Comparison of ENCODE assay signal across 17 cellular contexts in genomic region chr7:136183981-136184380, GRCh38.
DNase-seq lines count a peak whose midpoint lies in the region; TF ChIP-seq lines count a peak whose summit lies in the region.
"Had no signal": no experiment of that assay in that cellular context is flagged by ENCODE, and none has a peak within 500 bp of the region (broad histone marks: within the 10 kb centered on the region; RNA-seq: fewer than 3 reads in every experiment).

No MANE protein-coding gene starts in this region.

- H3K27me3 Mint-ChIP-seq in CD8-positive, alpha-beta memory T cell = peaks cover 0 to 1% of the 10 kb centered on the region in 2 donors
- H3K27me3 Mint-ChIP-seq: B cell had no signal

- no peaks in the 10 kb centered on the region for H3K9me3 ChIP-seq in left ventricle myocardium inferior (replicated peaks)
- no peaks in the 10 kb centered on the region for H3K9me3 ChIP-seq in adipocyte (ENCODE audit: control insufficient read depth, low read length)
- no peaks in the 10 kb centered on the region for H3K9me3 ChIP-seq in testis
- no peaks in the 10 kb centered on the region for H3K9me3 ChIP-seq in ascending aorta
- H3K9me3 ChIP-seq in CD8-positive, alpha-beta memory T cell (ENCODE audit: low read length) = no peaks in the 10 kb centered on the region

- TF ChIP-seq POLR2A in testis (IDR thresholded peaks at IDR 0.05) = no peak

- peak overlapping the region in 1 of 8 donors; percentile 2 for H3K27ac Mint-ChIP-seq in CD8-positive, alpha-beta memory T cell
- H3K27ac Mint-ChIP-seq: activated CD8-positive, alpha-beta T cell treated with anti-CD3 and anti-CD28 coated beads for 36 hours; B cell had no signal

- H3K27ac ChIP-seq in left ventricle myocardium inferior (replicated peaks) (no peak overlapping the region), testis (no peak overlapping the region), ascending aorta (no peak overlapping the region)
- no peak overlapping the region for H3K27ac ChIP-seq in CD8-positive, alpha-beta memory T cell (ENCODE audit: low read depth, low read length)
- H3K27ac ChIP-seq: PC-9 had no signal

- no peak overlapping the region for H3K9ac ChIP-seq in adipocyte (ENCODE audit: low read length)

- CTCF ChIA-PET in CD8-positive, alpha-beta memory T cell (lab: Charles Lee) = no interaction called here

- H3K36me3 ChIP-seq in left ventricle myocardium inferior = no peaks in the 10 kb centered on the region
- H3K36me3 ChIP-seq in adipocyte (ENCODE audit: control insufficient read depth, insufficient read depth, low read length, severe bottlenecking) = no peaks in the 10 kb centered on the region
- H3K36me3 ChIP-seq in testis (ENCODE audit: low read depth, missing control alignments) = no peaks in the 10 kb centered on the region
- H3K36me3 ChIP-seq in ascending aorta = no peaks in the 10 kb centered on the region
- no peaks in the 10 kb centered on the region for H3K36me3 ChIP-seq in CD8-positive, alpha-beta memory T cell (ENCODE audit: insufficient read depth, low read length)

- H3K4me3 Mint-ChIP-seq in CD8-positive, alpha-beta memory T cell = no peak overlapping the region
- H3K4me3 Mint-ChIP-seq: activated CD8-positive, alpha-beta T cell treated with anti-CD3 and anti-CD28 coated beads for 36 hours; B cell had no signal

- peaks cover 9 to 49% (median 19%) of the 10 kb centered on the region in 3 donors for H3K36me3 Mint-ChIP-seq in CD8-positive, alpha-beta memory T cell

- DNase-seq in left ventricle myocardium inferior = no peak
- no peak for DNase-seq in cardiac septum (ENCODE audit: low spot score)
- DNase-seq in adipocyte (ENCODE audit: low read depth) = peak; percentile 22
- DNase-seq in iPS DF 4.7 (ENCODE audit: extremely low read depth, low spot score) = peak; percentile 7
- no peak for DNase-seq in testis
- DNase-seq in ascending aorta (ENCODE audit: low spot score in 2 of 2) = no peak
- DNase-seq in CD8-positive, alpha-beta memory T cell = no peak
- no peak for DNase-seq in inferior parietal cortex (ENCODE audit: extremely low spot score)
- DNase-seq: activated CD8-positive, alpha-beta T cell treated with anti-CD3 and anti-CD28 coated beads for 36 hours; activated gamma-delta T cell treated with Interleukin-2 at 50 U/mL for 16 hours; GF-D8; KG1; left cardiac atrium; occipital lobe; PC-9; T-helper 9 cell had no signal

- peaks cover 0 to 9% (median 4%) of the 10 kb centered on the region in 3 donors for H3K4me1 Mint-ChIP-seq in CD8-positive, alpha-beta memory T cell
- H3K4me1 Mint-ChIP-seq: B cell had no signal

- H3K9me3 Mint-ChIP-seq in CD8-positive, alpha-beta memory T cell = no peaks in the 10 kb centered on the region
- H3K9me3 Mint-ChIP-seq: activated CD8-positive, alpha-beta T cell treated with anti-CD3 and anti-CD28 coated beads for 36 hours had no signal

- peaks cover 11% of the 10 kb centered on the region for H3K4me1 ChIP-seq in left ventricle myocardium inferior
- no peaks in the 10 kb centered on the region for H3K4me1 ChIP-seq in adipocyte (ENCODE audit: control insufficient read depth, insufficient read depth, low read length)
- peaks cover 4% of the 10 kb centered on the region for H3K4me1 ChIP-seq in testis
- no peaks in the 10 kb centered on the region for H3K4me1 ChIP-seq in ascending aorta
- no peaks in the 10 kb centered on the region for H3K4me1 ChIP-seq in CD8-positive, alpha-beta memory T cell (ENCODE audit: insufficient read depth, low read length)

- H3K27me3 ChIP-seq in left ventricle myocardium inferior (ENCODE audit: low read depth) (no peaks in the 10 kb centered on the region), adipocyte (replicated peaks; ENCODE audit: control insufficient read depth, insufficient read depth, low read length) (no peaks in the 10 kb centered on the region), testis (no peaks in the 10 kb centered on the region), ascending aorta (no peaks in the 10 kb centered on the region)
- no peaks in the 10 kb centered on the region for H3K27me3 ChIP-seq in CD8-positive, alpha-beta memory T cell (ENCODE audit: insufficient read depth, low read length, poor library complexity, severe bottlenecking)

- POLR2A ChIA-PET in CD8-positive, alpha-beta memory T cell (lab: Charles Lee) = no interaction called here

- H3K4me3 ChIP-seq in left ventricle myocardium inferior (no peak overlapping the region), adipocyte (ENCODE audit: low read length) (no peak overlapping the region), testis (no peak overlapping the region), ascending aorta (no peak overlapping the region)
- no peak overlapping the region for H3K4me3 ChIP-seq in CD8-positive, alpha-beta memory T cell (ENCODE audit: low read length)
- H3K4me3 ChIP-seq: PC-9 had no signal

- peak; percentile 31 for TF ChIP-seq CTCF in left ventricle myocardium inferior (IDR thresholded peaks at IDR 0.05; ENCODE audit: borderline replicate concordance)
- peak in 2 of 3 experiments; percentile 18 to 39 for TF ChIP-seq CTCF in testis (IDR thresholded peaks at IDR 0.05)
- TF ChIP-seq CTCF in ascending aorta (IDR thresholded peaks at IDR 0.05) = no peak

- intact Hi-C loops in left ventricle myocardium inferior (cut with micrococcal nuclease) = no loop called here
- intact Hi-C loops in cardiac septum (cut with DNase I) = no loop called here
- intact Hi-C loops in testis (cut with DNase I; ENCODE audit: low total_unique reads) = no loop called here
- intact Hi-C loops in ascending aorta (cut with DNase I) = no loop called here

- WGBS in testis, 2 donors = 51 to 54% methylated on average over 2 of the region's 2 CpGs

Comparison
In these comparisons a context has a peak if more than half of its experiments do, and no peak if none do; other contexts are left out.
1. DNase-seq: peak in adipocyte (single experiment) and iPS DF 4.7 (single experiment); none in left ventricle myocardium inferior (single experiment), cardiac septum (single experiment), testis (single experiment), ascending aorta (0 of 2), CD8-positive, alpha-beta memory T cell (0 of 5) and inferior parietal cortex (single experiment).
2. CTCF ChIP-seq: peak in left ventricle myocardium inferior (single experiment) and testis (2 of 3); none in ascending aorta (0 of 3).